8 cellular contexts compared by ENCODE assay signal in the genomic region with DNA sequence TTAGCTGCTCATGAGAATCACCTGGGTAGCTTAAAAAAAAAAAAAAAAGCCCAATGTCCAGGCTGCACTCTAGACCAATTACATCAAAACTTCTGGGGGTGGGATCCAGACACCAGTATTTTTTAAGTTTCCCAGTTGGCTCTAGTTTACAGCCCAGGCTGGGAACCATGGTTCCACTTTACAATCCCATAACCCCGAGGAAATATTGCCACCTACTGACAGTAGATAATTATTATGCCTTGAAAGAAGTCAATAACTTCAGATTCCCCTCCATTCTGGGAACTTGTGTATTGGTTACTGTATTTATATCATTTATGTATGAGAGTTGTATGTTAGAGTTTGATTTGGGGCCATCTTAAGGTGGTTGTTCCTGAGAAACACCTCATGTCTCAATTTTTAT.
DNase-seq lines count a peak whose midpoint lies in the region; ATAC-seq and TF ChIP-seq lines count a peak whose summit lies in the region.

No MANE protein-coding gene starts in this region.

- ATAC-seq in HG03354 (IDR thresholded peaks at IDR 0.05; ENCODE audit: poor library complexity, severe bottlenecking, unreplicated experiment) (no peak), GM21737 (IDR thresholded peaks at IDR 0.05; ENCODE audit: unreplicated experiment) (no peak), HG03469 (IDR thresholded peaks at IDR 0.05; ENCODE audit: unreplicated experiment) (no peak)

- H3K9me3 ChIP-seq in hepatocyte (ENCODE audit: low read depth), result no peaks in the 10 kb centered on the region

- DNase-seq in DMS153 (lab: John Stamatoyannopoulos, UW) (peak; percentile 46), Kasumi-1 (lab: John Stamatoyannopoulos, UW) (peak; percentile 36 to 44), SW480 (ENCODE audit: low spot score) (peak; percentile 41), hepatocyte (ENCODE audit: low spot score) (peak; percentile 52)
- no peak for DNase-seq in activated CD4-positive, alpha-beta T cell treated with anti-CD3 and anti-CD28 coated beads, Interleukin-2, amount 50 U/mL, for 1 hour

- no peak overlapping the region for H3K4me3 ChIP-seq in hepatocyte

- H3K4me2 ChIP-seq in hepatocyte, result no peak overlapping the region

- no peaks in the 10 kb centered on the region for H3K79me2 ChIP-seq in hepatocyte

- no peaks in the 10 kb centered on the region for H3K9me2 ChIP-seq in hepatocyte (replicated peaks; ENCODE audit: insufficient read depth)

- no peaks in the 10 kb centered on the region for H3K36me3 ChIP-seq in hepatocyte (replicated peaks; ENCODE audit: insufficient read depth, low read depth)

- no peaks in the 10 kb centered on the region for H3K4me1 ChIP-seq in hepatocyte (ENCODE audit: insufficient read depth)

- peak; percentile 56 for TF ChIP-seq CTCF in hepatocyte (IDR thresholded peaks at IDR 0.05; ENCODE audit: poor library complexity)

- H4K20me1 ChIP-seq in hepatocyte (ENCODE audit: insufficient read depth, poor library complexity, severe bottlenecking), result no peaks in the 10 kb centered on the region

- H3K27me3 ChIP-seq in hepatocyte, result no peaks in the 10 kb centered on the region

- no peak overlapping the region for H2AFZ ChIP-seq in hepatocyte

- no peak overlapping the region for H3K27ac ChIP-seq in hepatocyte

- 32% methylated on average over 1 of the region's 1 CpG for WGBS in hepatocyte (ENCODE audit: low lambda C conversion rate, missing lambda C conversion rate)
